In genomic region chr12:83514372-83514771, GRCh38 we compare ENCODE assay signal across 21 cellular contexts.
A peak's percentile ranks its signal among the peaks of the same experiment; 100 is the strongest.
DNase-seq lines count a peak whose midpoint lies in the region; ATAC-seq and TF ChIP-seq lines count a peak whose summit lies in the region.
"Had no signal": no experiment of that assay in that cellular context is flagged by ENCODE, and none has a peak within 500 bp of the region (broad histone marks: within the 10 kb centered on the region; RNA-seq: fewer than 3 reads in every experiment).

No MANE protein-coding gene starts in this region.

- CTCF ChIA-PET in RWPE1 (lab: Yijun Ruan, JAX), result no interaction called here

- H3K27ac ChIP-seq in RWPE1, result no peak overlapping the region
- H3K27ac ChIP-seq: transverse colon had no signal

- no peak for TF ChIP-seq CTCF in RWPE1 (conservative IDR thresholded peaks at IDR 0.05; ENCODE audit: low read depth)

- ATAC-seq in GM21825 (IDR thresholded peaks at IDR 0.05; ENCODE audit: unreplicated experiment) (no peak), HG03520 (IDR thresholded peaks at IDR 0.05; ENCODE audit: unreplicated experiment) (no peak), HG03175 (IDR thresholded peaks at IDR 0.05; ENCODE audit: unreplicated experiment) (no peak)
- ATAC-seq: SK-N-SH treated with all-trans-retinoic acid at 6 μM for 48 hours; stimulated activated naive CD8-positive, alpha-beta T cell treated with anti-CD3 and anti-CD28 coated beads, Interleukin-15, Interleukin-2, amounts not matched to agents 100 U/mL and 50 U/mL, for 24 hours had no signal

- POLR2A ChIA-PET in RWPE1 (lab: Yijun Ruan, JAX; ENCODE audit: low non-redundant PET), result no interaction called here

- DNase-seq in NCI-H2029 (lab: John Stamatoyannopoulos, UW) (peak; percentile 27), NCI-H2029 treated with DMSO at 0.1 percent for 48 hours (lab: John Stamatoyannopoulos, UW) (no peak), NCI-H1417 (lab: John Stamatoyannopoulos, UW) (peak in 2 of 3 experiments; percentile 28 to 82), RWPE1 (ENCODE audit: low spot score) (peak; percentile 17), renal cortical epithelial cell (ENCODE audit: low read depth) (peak; percentile 49)
- DNase-seq: 8988T; activated naive CD4-positive, alpha-beta T cell treated with anti-CD3 and anti-CD28 coated beads for 36 hours; activated T-cell treated with anti-CD3 and anti-CD28 coated beads, Interleukin-2, amount 50 U/mL, for 48 hours; amygdala; dermis blood vessel endothelial cell; HFFc6; hippocampal formation; islet precursor cell; MV-4-11; stimulated activated CD4-positive, alpha-beta T cell treated with anti-CD3 and anti-CD28 coated beads, Interleukin-4, amount 100 ng/mL, for 1 hour; stimulated activated naive CD8-positive, alpha-beta T cell treated with anti-CD3 and anti-CD28 coated beads, Interleukin-15, Interleukin-2, amounts not matched to agents 100 U/mL and 50 U/mL, for 24 hours; transverse colon had no signal
